ENCODE assay signal across 9 cellular contexts in genomic region chr2:100427627-100428258, GRCh38. TPM values are rescaled to one million over a fixed set of nuclear protein-coding genes. Genes with fewer than 3 reads are reported as not detected.
DNase-seq lines count a peak whose midpoint lies in the region; ATAC-seq and TF ChIP-seq lines count a peak whose summit lies in the region.
"Had no signal": no experiment of that assay in that cellular context is flagged by ENCODE, and none has a peak within 500 bp of the region (broad histone marks: within the 10 kb centered on the region; RNA-seq: fewer than 3 reads in every experiment).

No MANE protein-coding gene starts in this region.

- TF ChIP-seq POLR2A in breast epithelium (IDR thresholded peaks at IDR 0.05): no peak

- TF ChIP-seq CTCF in WTC11 (IDR thresholded peaks at IDR 0.05) (peak; percentile 26; the same call in 1 of the 2 replicates), breast epithelium (IDR thresholded peaks at IDR 0.05) (peak in 2 of 3 donors; percentile 11 to 12), left lung (IDR thresholded peaks at IDR 0.05) (peak; percentile 22 to 32)

- H3K9me3 ChIP-seq in Karpas-422 (ENCODE audit: low read length) (no peaks in the 10 kb centered on the region), breast epithelium (peaks cover 0 to 12% of the 10 kb centered on the region in 2 donors), left lung (peaks cover 0 to 3% of the 10 kb centered on the region in 2 donors)

- DNase-seq in Daoy (ENCODE audit: low read depth): peak; percentile 16
- peak; percentile 87 for DNase-seq in Karpas-422
- DNase-seq in WTC11 (ENCODE audit: low spot score): peak; percentile 78
- peak in 1 of 2 donors; percentile 33 for DNase-seq in breast epithelium (ENCODE audit: low spot score in 2 of 2)
- peak in 1 of 2 donors; percentile 59 for DNase-seq in left lung
- DNase-seq in stimulated activated CD8-positive, alpha-beta memory T cell treated with anti-CD3 and anti-CD28 coated beads, Interleukin-15, amount 100 ng/mL, for 1 hour (ENCODE audit: low read depth): peak; percentile 61
- DNase-seq in NCI-H128 (lab: John Stamatoyannopoulos, UW; ENCODE audit: unreplicated experiment): no peak

- peaks cover 3% of the 10 kb centered on the region; the same call in 1 of the 2 replicates for H3K27me3 Mint-ChIP-seq in WTC11 (ENCODE audit: low read depth)

- H3K9me2 ChIP-seq in Karpas-422 (replicated peaks; ENCODE audit: insufficient read depth, low read length): no peaks in the 10 kb centered on the region

- H3K27ac ChIP-seq in Karpas-422 (ENCODE audit: low read length): no peak overlapping the region
- no peak overlapping the region for H3K27ac ChIP-seq in breast epithelium
- no peak overlapping the region for H3K27ac ChIP-seq in left lung
- H3K27ac ChIP-seq: SK-N-MC had no signal

- intact Hi-C loops in breast epithelium (cut with DNase I; ENCODE audit: low total_unique reads) (no loop called here), left lung (cut with DNase I) (no loop called here)

- H3K4me1 Mint-ChIP-seq in WTC11: peaks cover 11% of the 10 kb centered on the region

- H3K4me1 ChIP-seq in Karpas-422 (ENCODE audit: low read length): no peaks in the 10 kb centered on the region
- no peaks in the 10 kb centered on the region for H3K4me1 ChIP-seq in breast epithelium
- peaks cover 0 to 8% of the 10 kb centered on the region in 2 donors for H3K4me1 ChIP-seq in left lung

- H4K20me1 ChIP-seq in Karpas-422 (ENCODE audit: insufficient read depth, low read depth, low read length): no peaks in the 10 kb centered on the region

- ATAC-seq in WTC11: peak; percentile 78
- ATAC-seq in left lung: peak; percentile 90
- ATAC-seq in HG02970 (IDR thresholded peaks at IDR 0.05; ENCODE audit: low FRiP score, unreplicated experiment): no peak

- no peaks in the 10 kb centered on the region for H3K79me2 ChIP-seq in Karpas-422 (ENCODE audit: low read length)

- H3K4me3 ChIP-seq in Karpas-422 (ENCODE audit: low read length): no peak overlapping the region
- H3K4me3 ChIP-seq in breast epithelium: no peak overlapping the region
- no peak overlapping the region for H3K4me3 ChIP-seq in left lung
- H3K4me3 ChIP-seq: SK-N-MC had no signal

- CTCF ChIA-PET in WTC11 (lab: Charles Lee): no interaction called here

- H3K27me3 ChIP-seq in Karpas-422 (ENCODE audit: low read length) (no peaks in the 10 kb centered on the region), breast epithelium (no peaks in the 10 kb centered on the region), left lung (no peaks in the 10 kb centered on the region)

- H3K36me3 ChIP-seq in Karpas-422 (ENCODE audit: insufficient read depth, low read length) (no peaks in the 10 kb centered on the region), breast epithelium (no peaks in the 10 kb centered on the region), left lung (no peaks in the 10 kb centered on the region)

- POLR2A ChIA-PET in WTC11 (lab: Charles Lee): no interaction called here

- no peak overlapping the region for H2AFZ ChIP-seq in Karpas-422 (ENCODE audit: low read length)

- no peak overlapping the region for H3K4me3 Mint-ChIP-seq in WTC11

- H3K27ac Mint-ChIP-seq in WTC11: no peak overlapping the region

- no peak overlapping the region for H3K9ac ChIP-seq in Karpas-422 (ENCODE audit: low read length)

- H3K9me3 Mint-ChIP-seq in WTC11: peaks cover 42% of the 10 kb centered on the region

- peaks cover 5% of the 10 kb centered on the region for H3K36me3 Mint-ChIP-seq in WTC11

- no peak overlapping the region for H3K4me2 ChIP-seq in Karpas-422 (ENCODE audit: low read depth, low read length, poor library complexity, severe bottlenecking)

TF ChIP-seq in WTC11, 78 proteins besides CTCF, POLR2A, EP300 and RAD21 (continues in another document):
- TF ChIP-seq GTF2I (CRISPR knock-in tag; conservative IDR thresholded peaks at IDR 0.05) (no peak), CREB1 (CRISPR knock-in tag; IDR thresholded peaks at IDR 0.05) (no peak), ZBTB43 (CRISPR knock-in tag; IDR thresholded peaks at IDR 0.05) (no peak), IRF1 (CRISPR knock-in tag; IDR thresholded peaks at IDR 0.05) (no peak), ESRRA (CRISPR knock-in tag; IDR thresholded peaks at IDR 0.05; ENCODE audit: borderline replicate concordance) (no peak), FOXP4 (CRISPR knock-in tag; IDR thresholded peaks at IDR 0.05) (no peak), AFF4 (CRISPR knock-in tag; IDR thresholded peaks at IDR 0.05; ENCODE audit: borderline replicate concordance) (no peak), TEAD1 (CRISPR knock-in tag; IDR thresholded peaks at IDR 0.05) (no peak)

RNA-seq across cellular contexts. Expression of gene CHST10, which starts 10.3 kb away (rescaled TPM):
- 9.4 and 13.6 TPM in 2 replicates for total RNA-seq in Daoy (2014; rRNA removed; shearing (Covaris generic))
- 22.6 and 28.7 TPM in 2 replicates for total RNA-seq in Karpas-422 (2014; rRNA removed; shearing (Covaris generic); ENCODE audit: low replicate concordance)
- total RNA-seq in WTC11 (2021) (19.9 to 24.4 TPM (median 21.6 TPM) in 3 replicates), breast epithelium (10 to 100 TPM in 1 of 3 donors, 1 to 10 TPM in 2; 4.5 to 17.0 (median 8.3) TPM), left lung (10 to 100 TPM in 1 of 2 donors, 1 to 10 TPM in 1; 7.3 to 11.9 TPM)

RNA-seq across cellular contexts. Expression of gene NMS, which starts 42.5 kb away (rescaled TPM):
- not detected in 2 replicates for total RNA-seq in Daoy (2014; rRNA removed; shearing (Covaris generic))
- not detected in 2 replicates for total RNA-seq in Karpas-422 (2014; rRNA removed; shearing (Covaris generic); ENCODE audit: low replicate concordance)
- total RNA-seq in WTC11 (2021): not detected in 3 replicates
- not detected for total RNA-seq in breast epithelium
- total RNA-seq in left lung: not detected
